ENCODE assay signal across 10 cellular contexts in genomic region chr19:10751109-10751972, GRCh38. TPM values are rescaled to one million over a fixed set of nuclear protein-coding genes. Genes with fewer than 3 reads are reported as not detected.
A peak's percentile ranks its signal among the peaks of the same experiment; 100 is the strongest.
DNase-seq lines count a peak whose midpoint lies in the region; ATAC-seq and TF ChIP-seq lines count a peak whose summit lies in the region.
"Had no signal": no experiment of that assay in that cellular context is flagged by ENCODE, and none has a peak within 500 bp of the region (broad histone marks: within the 10 kb centered on the region; RNA-seq: fewer than 3 reads in every experiment).

No MANE protein-coding gene starts in this region.

- H3K4me1 Mint-ChIP-seq in endothelial cell (ENCODE audit: unreplicated experiment), result peaks cover 32% of the 10 kb centered on the region
- peaks cover 27 to 97% (median 85%) of the 10 kb centered on the region in 4 donors for H3K4me1 Mint-ChIP-seq in naive thymus-derived CD8-positive, alpha-beta T cell

- peak overlapping the region in 1 of 2 donors; percentile 81 for H3K27ac ChIP-seq in coronary artery
- H3K27ac ChIP-seq: ovary had no signal

- H3K27me3 Mint-ChIP-seq in endothelial cell (ENCODE audit: unreplicated experiment), result peaks cover 15% of the 10 kb centered on the region
- no peaks in the 10 kb centered on the region for H3K27me3 Mint-ChIP-seq in naive thymus-derived CD8-positive, alpha-beta T cell

- ATAC-seq in naive thymus-derived CD8-positive, alpha-beta T cell, result no peak
- ATAC-seq: HCT116 had no signal

- peak overlapping the region; percentile 79 for H3K4me3 Mint-ChIP-seq in endothelial cell (ENCODE audit: unreplicated experiment)
- H3K4me3 Mint-ChIP-seq in naive thymus-derived CD8-positive, alpha-beta T cell, result peak overlapping the region in 3 of 10 donors; percentile 15 to 51 (median 33)

- POLR2A ChIA-PET in naive thymus-derived CD8-positive, alpha-beta T cell (lab: Charles Lee), result interaction anchor here (0.8 kb wide), 1 partner anchor 50 kb away, joined by 3 read pairs; no protein-coding TSS in a partner anchor

- H3K27ac Mint-ChIP-seq in endothelial cell (ENCODE audit: unreplicated experiment), result peak overlapping the region; percentile 98
- H3K27ac Mint-ChIP-seq in naive thymus-derived CD8-positive, alpha-beta T cell, result peak overlapping the region; percentile 92 to 98 (median 96)

- DNase-seq in AG20443 (ENCODE audit: low spot score) (peak; percentile 12), NOMO-1 treated with DMSO at 0.1 percent for 48 hours (lab: John Stamatoyannopoulos, UW; ENCODE audit: unreplicated experiment) (peak; percentile 55), endothelial cell (ENCODE audit: low spot score) (peak; percentile 52), coronary artery (ENCODE audit: low spot score) (no peak), globus pallidus (ENCODE audit: low spot score) (no peak), NCI-H128 (lab: John Stamatoyannopoulos, UW; ENCODE audit: unreplicated experiment) (no peak)
- DNase-seq in naive thymus-derived CD8-positive, alpha-beta T cell, result no peak
- DNase-seq in activated CD8-positive, alpha-beta memory T cell treated with anti-CD3 and anti-CD28 coated beads, Interleukin-2, amount 50 U/mL, for 4 hours, result no peak

- TF ChIP-seq CTCF in endothelial cell (IDR thresholded peaks at IDR 0.05; ENCODE audit: unreplicated experiment) (no peak), coronary artery (IDR thresholded peaks at IDR 0.05) (no peak)

- H3K36me3 Mint-ChIP-seq in endothelial cell (ENCODE audit: low read depth, unreplicated experiment), result no peaks in the 10 kb centered on the region
- H3K36me3 Mint-ChIP-seq in naive thymus-derived CD8-positive, alpha-beta T cell, result no peaks in the 10 kb centered on the region

- no peaks in the 10 kb centered on the region for H3K9me3 Mint-ChIP-seq in endothelial cell (ENCODE audit: unreplicated experiment)
- H3K9me3 Mint-ChIP-seq in naive thymus-derived CD8-positive, alpha-beta T cell, result no peaks in the 10 kb centered on the region

- H3K4me3 ChIP-seq in coronary artery, result no peak overlapping the region
- H3K4me3 ChIP-seq: ovary had no signal

RNA-seq across cellular contexts. Expression of gene DNM2, which starts 33.5 kb away (rescaled TPM):
- total RNA-seq in endothelial cell (ENCODE audit: unreplicated experiment), result 184 TPM
- 100 to 1,000 TPM; 267 to 270 TPM for total RNA-seq in naive thymus-derived CD8-positive, alpha-beta T cell
- polyA plus RNA-seq in naive thymus-derived CD8-positive, alpha-beta T cell, result 10 to 100 TPM; 45.0 to 91.4 (median 60.9) TPM

RNA-seq across cellular contexts. Expression of gene QTRT1, which starts 50.1 kb away (rescaled TPM):
- 32.5 TPM for total RNA-seq in endothelial cell (ENCODE audit: unreplicated experiment)
- total RNA-seq in naive thymus-derived CD8-positive, alpha-beta T cell, result 10 to 100 TPM; 54.7 to 62.3 TPM
- 10 to 100 TPM; 33.5 to 41.0 (median 36.6) TPM for polyA plus RNA-seq in naive thymus-derived CD8-positive, alpha-beta T cell

Comparison
In these comparisons a context has a peak if more than half of its experiments do, and no peak if none do; other contexts are left out.
1. DNase-seq: peak in AG20443 (single experiment), NOMO-1 treated with DMSO at 0.1 percent for 48 hours (single experiment) and endothelial cell (single experiment); none in naive thymus-derived CD8-positive, alpha-beta T cell (0 of 10), coronary artery (single experiment), globus pallidus (single experiment), activated CD8-positive, alpha-beta memory T cell treated with anti-CD3 and anti-CD28 coated beads, Interleukin-2, amount 50 U/mL, for 4 hours (single experiment) and NCI-H128 (single experiment).